In the genomic region with DNA sequence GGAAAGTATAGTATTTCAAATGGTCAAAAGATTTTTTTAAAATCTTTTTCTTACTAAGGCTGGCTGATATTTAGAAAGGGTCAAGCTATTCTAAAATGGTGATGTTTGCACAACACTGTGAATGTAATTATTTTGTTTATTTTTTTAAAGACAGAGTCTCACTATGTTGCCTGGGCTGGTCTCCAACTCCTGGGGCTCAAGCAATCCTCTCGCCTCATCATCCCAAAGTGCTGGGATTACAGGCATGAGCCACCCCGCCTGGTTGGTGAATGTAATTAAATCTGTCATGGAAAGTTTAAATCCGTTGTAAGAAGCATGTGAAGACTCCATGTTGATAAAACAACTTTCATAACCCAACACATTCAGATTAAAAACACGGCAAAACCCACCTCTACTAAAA, we compare ENCODE assay signal across 2 cellular contexts.
TF ChIP-seq lines count a peak whose summit lies in the region.

No MANE protein-coding gene starts in this region.

TF ChIP-seq in HepG2, 621 proteins besides CTCF, POLR2A, EP300 and RAD21:
- no peak for TF ChIP-seq HOMEZ (CRISPR knock-in tag; IDR thresholded peaks at IDR 0.05; ENCODE audit: low read depth)
- no peak for TF ChIP-seq ZNF629 (CRISPR knock-in tag; conservative IDR thresholded peaks at IDR 0.05)
- TF ChIP-seq, protein P1, sequence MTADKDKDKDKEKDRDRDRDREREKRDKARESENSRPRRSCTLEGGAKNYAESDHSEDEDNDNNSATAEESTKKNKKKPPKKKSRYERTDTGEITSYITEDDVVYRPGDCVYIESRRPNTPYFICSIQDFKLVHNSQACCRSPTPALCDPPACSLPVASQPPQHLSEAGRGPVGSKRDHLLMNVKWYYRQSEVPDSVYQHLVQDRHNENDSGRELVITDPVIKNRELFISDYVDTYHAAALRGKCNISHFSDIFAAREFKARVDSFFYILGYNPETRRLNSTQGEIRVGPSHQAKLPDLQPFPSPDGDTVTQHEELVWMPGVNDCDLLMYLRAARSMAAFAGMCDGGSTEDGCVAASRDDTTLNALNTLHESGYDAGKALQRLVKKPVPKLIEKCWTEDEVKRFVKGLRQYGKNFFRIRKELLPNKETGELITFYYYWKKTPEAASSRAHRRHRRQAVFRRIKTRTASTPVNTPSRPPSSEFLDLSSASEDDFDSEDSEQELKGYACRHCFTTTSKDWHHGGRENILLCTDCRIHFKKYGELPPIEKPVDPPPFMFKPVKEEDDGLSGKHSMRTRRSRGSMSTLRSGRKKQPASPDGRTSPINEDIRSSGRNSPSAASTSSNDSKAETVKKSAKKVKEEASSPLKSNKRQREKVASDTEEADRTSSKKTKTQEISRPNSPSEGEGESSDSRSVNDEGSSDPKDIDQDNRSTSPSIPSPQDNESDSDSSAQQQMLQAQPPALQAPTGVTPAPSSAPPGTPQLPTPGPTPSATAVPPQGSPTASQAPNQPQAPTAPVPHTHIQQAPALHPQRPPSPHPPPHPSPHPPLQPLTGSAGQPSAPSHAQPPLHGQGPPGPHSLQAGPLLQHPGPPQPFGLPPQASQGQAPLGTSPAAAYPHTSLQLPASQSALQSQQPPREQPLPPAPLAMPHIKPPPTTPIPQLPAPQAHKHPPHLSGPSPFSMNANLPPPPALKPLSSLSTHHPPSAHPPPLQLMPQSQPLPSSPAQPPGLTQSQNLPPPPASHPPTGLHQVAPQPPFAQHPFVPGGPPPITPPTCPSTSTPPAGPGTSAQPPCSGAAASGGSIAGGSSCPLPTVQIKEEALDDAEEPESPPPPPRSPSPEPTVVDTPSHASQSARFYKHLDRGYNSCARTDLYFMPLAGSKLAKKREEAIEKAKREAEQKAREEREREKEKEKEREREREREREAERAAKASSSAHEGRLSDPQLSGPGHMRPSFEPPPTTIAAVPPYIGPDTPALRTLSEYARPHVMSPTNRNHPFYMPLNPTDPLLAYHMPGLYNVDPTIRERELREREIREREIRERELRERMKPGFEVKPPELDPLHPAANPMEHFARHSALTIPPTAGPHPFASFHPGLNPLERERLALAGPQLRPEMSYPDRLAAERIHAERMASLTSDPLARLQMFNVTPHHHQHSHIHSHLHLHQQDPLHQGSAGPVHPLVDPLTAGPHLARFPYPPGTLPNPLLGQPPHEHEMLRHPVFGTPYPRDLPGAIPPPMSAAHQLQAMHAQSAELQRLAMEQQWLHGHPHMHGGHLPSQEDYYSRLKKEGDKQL (CRISPR knock-in tag; IDR thresholded peaks at IDR 0.05; ENCODE audit: low read depth) = no peak
- TF ChIP-seq RXRA (CRISPR knock-in tag; IDR thresholded peaks at IDR 0.05) = no peak
- no peak for TF ChIP-seq IKZF4 (CRISPR knock-in tag; IDR thresholded peaks at IDR 0.05; ENCODE audit: borderline replicate concordance, low read depth, not compliant biosample characterization)
- no peak for TF ChIP-seq SNAI1 (CRISPR knock-in tag; IDR thresholded peaks at IDR 0.05; ENCODE audit: borderline replicate concordance)
- TF ChIP-seq TP53 (CRISPR knock-in tag; conservative IDR thresholded peaks at IDR 0.05) = no peak
- no peak for TF ChIP-seq YEATS2 (CRISPR knock-in tag; IDR thresholded peaks at IDR 0.05; ENCODE audit: borderline replicate concordance)
- TF ChIP-seq ZBTB25 (CRISPR knock-in tag; IDR thresholded peaks at IDR 0.05) = no peak
- no peak for TF ChIP-seq ZFY (CRISPR knock-in tag; IDR thresholded peaks at IDR 0.05)
- no peak for TF ChIP-seq JARID2 (CRISPR knock-in tag; IDR thresholded peaks at IDR 0.05; ENCODE audit: insufficient replicate concordance)

TF ChIP-seq in WTC11, 78 proteins besides CTCF, POLR2A, EP300 and RAD21 (continued from another document):
- TF ChIP-seq, protein P2, sequence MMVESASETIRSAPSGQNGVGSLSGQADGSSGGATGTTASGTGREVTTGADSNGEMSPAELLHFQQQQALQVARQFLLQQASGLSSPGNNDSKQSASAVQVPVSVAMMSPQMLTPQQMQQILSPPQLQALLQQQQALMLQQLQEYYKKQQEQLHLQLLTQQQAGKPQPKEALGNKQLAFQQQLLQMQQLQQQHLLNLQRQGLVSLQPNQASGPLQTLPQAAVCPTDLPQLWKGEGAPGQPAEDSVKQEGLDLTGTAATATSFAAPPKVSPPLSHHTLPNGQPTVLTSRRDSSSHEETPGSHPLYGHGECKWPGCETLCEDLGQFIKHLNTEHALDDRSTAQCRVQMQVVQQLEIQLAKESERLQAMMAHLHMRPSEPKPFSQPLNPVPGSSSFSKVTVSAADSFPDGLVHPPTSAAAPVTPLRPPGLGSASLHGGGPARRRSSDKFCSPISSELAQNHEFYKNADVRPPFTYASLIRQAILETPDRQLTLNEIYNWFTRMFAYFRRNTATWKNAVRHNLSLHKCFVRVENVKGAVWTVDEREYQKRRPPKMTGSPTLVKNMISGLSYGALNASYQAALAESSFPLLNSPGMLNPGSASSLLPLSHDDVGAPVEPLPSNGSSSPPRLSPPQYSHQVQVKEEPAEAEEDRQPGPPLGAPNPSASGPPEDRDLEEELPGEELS (CRISPR knock-in tag; IDR thresholded peaks at IDR 0.05) = no peak
- TF ChIP-seq NFATC4 (CRISPR knock-in tag; IDR thresholded peaks at IDR 0.05) (no peak), NFYB (CRISPR knock-in tag; conservative IDR thresholded peaks at IDR 0.05; ENCODE audit: low read depth) (no peak)
TF ChIP-seq in WTC11: peak in this region for 0.
